In genomic region chr1:28443550-28443949, GRCh38 we compare ENCODE assay signal across 17 cellular contexts.
DNase-seq lines count a peak whose midpoint lies in the region; ATAC-seq, FAIRE-seq and TF ChIP-seq lines count a peak whose summit lies in the region.
"Had no signal": no experiment of that assay in that cellular context is flagged by ENCODE, and none has a peak within 500 bp of the region (broad histone marks: within the 10 kb centered on the region; RNA-seq: fewer than 3 reads in every experiment).

No MANE protein-coding gene starts in this region.

- no peak for ATAC-seq in central memory CD8-positive, alpha-beta T cell (replicated peaks; ENCODE audit: extremely low read depth, poor library complexity, severe bottlenecking)
- ATAC-seq in esophagus mucosa = no peak
- ATAC-seq: A549; CD8-positive, alpha-beta T cell had no signal

- peaks cover 12% of the 10 kb centered on the region for H3K79me2 ChIP-seq in keratinocyte (ENCODE audit: control insufficient read depth, insufficient read depth, low read length)
- no peaks in the 10 kb centered on the region for H3K79me2 ChIP-seq in H9 (ENCODE audit: insufficient read depth, low read length)

- no peak overlapping the region for H2BK5ac ChIP-seq in H9 (ENCODE audit: insufficient read length, low read length)

- H3K9ac ChIP-seq in keratinocyte (ENCODE audit: control insufficient read depth, extremely low read depth, insufficient read depth, low read length) (no peak overlapping the region), H9 (ENCODE audit: extremely low read depth, insufficient read length, low read length) (no peak overlapping the region)

- no peaks in the 10 kb centered on the region for H3K36me3 ChIP-seq in keratinocyte (ENCODE audit: control insufficient read depth in 2 of 2, extremely low read depth in 1 of 2, insufficient read depth in 2 of 2, low read length in 2 of 2)
- H3K36me3 ChIP-seq: HAP-1 had no signal

- H2BK20ac ChIP-seq in H9 (ENCODE audit: low read depth, low read length, poor library complexity, severe bottlenecking) = no peak overlapping the region

- H4K8ac ChIP-seq in H9 (replicated peaks; ENCODE audit: insufficient read length, low read depth, low read length) = no peak overlapping the region

- H3K27ac Mint-ChIP-seq in HFFc6 (peak overlapping the region; percentile 68), H9 (no peak overlapping the region)
- H3K27ac Mint-ChIP-seq in central memory CD8-positive, alpha-beta T cell (ENCODE audit: low read depth) = peak overlapping the region; percentile 87
- H3K27ac Mint-ChIP-seq: CD8-positive, alpha-beta T cell had no signal

- H2BK120ac ChIP-seq in H9 (ENCODE audit: low read depth, low read length, poor library complexity, severe bottlenecking) = no peak overlapping the region

- H3K9me3 Mint-ChIP-seq in HFFc6 (no peaks in the 10 kb centered on the region), H9 (no peaks in the 10 kb centered on the region; a peak in 2 of 5 replicates)
- no peaks in the 10 kb centered on the region for H3K9me3 Mint-ChIP-seq in central memory CD8-positive, alpha-beta T cell
- H3K9me3 Mint-ChIP-seq: CD8-positive, alpha-beta T cell had no signal

- H3K23me2 ChIP-seq in H9 (ENCODE audit: insufficient read length, low read depth, low read length, poor library complexity, severe bottlenecking) = no peaks in the 10 kb centered on the region

- H3K9me3 ChIP-seq in keratinocyte (ENCODE audit: control insufficient read depth, low read depth, low read length) (no peaks in the 10 kb centered on the region), H9 (ENCODE audit: control insufficient read depth, low read depth, low read length) (no peaks in the 10 kb centered on the region)
- H3K9me3 ChIP-seq: A549, HAP-1 had no signal

- no peak overlapping the region for H3K56ac ChIP-seq in H9 (ENCODE audit: insufficient read length, low read depth, low read length)

- H3K23ac ChIP-seq in H9 (ENCODE audit: insufficient read length, low read depth, low read length) = no peak overlapping the region

- no peak overlapping the region for H2AFZ ChIP-seq in keratinocyte (ENCODE audit: control insufficient read depth, low read length)
- no peak overlapping the region for H2AFZ ChIP-seq in H9 (ENCODE audit: low read length)

- H3K4me3 Mint-ChIP-seq in HFFc6 = no peak overlapping the region
- no peak overlapping the region for H3K4me3 Mint-ChIP-seq in central memory CD8-positive, alpha-beta T cell
- no peak overlapping the region for H3K4me3 Mint-ChIP-seq in H9
- H3K4me3 Mint-ChIP-seq: CD14-positive monocyte; CD8-positive, alpha-beta T cell had no signal

- H4K5ac ChIP-seq in H9 (ENCODE audit: insufficient read length, low read depth, low read length) = no peak overlapping the region

- H3K4me1 Mint-ChIP-seq in HFFc6 (ENCODE audit: low read depth) (peaks cover 37% of the 10 kb centered on the region), H9 (no peaks in the 10 kb centered on the region)
- H3K4me1 Mint-ChIP-seq in central memory CD8-positive, alpha-beta T cell = peaks cover 8% of the 10 kb centered on the region
- H3K4me1 Mint-ChIP-seq: CD14-positive monocyte had no signal

- H3K36me3 Mint-ChIP-seq in HFFc6 (ENCODE audit: low read depth) (peaks cover 19% of the 10 kb centered on the region), H9 (ENCODE audit: insufficient read depth in 1 of 3, low read depth in 3 of 3) (peaks cover 3 to 16% (median 9%) of the 10 kb centered on the region in 3 experiments; a peak in 6 of 7 replicates)
- H3K36me3 Mint-ChIP-seq in central memory CD8-positive, alpha-beta T cell (ENCODE audit: insufficient read depth) = peaks cover 12% of the 10 kb centered on the region

- H3K18ac ChIP-seq in H9 (ENCODE audit: insufficient read length, low read depth, low read length) = no peak overlapping the region

- H3K79me1 ChIP-seq in H9 (ENCODE audit: insufficient read depth, low read depth, low read length, poor library complexity, severe bottlenecking) = no peaks in the 10 kb centered on the region

- dilution Hi-C loops in keratinocyte (cut with MboI; ENCODE audit: extremely low pct_ligation_motif_present, low sequenced_read_pairs) = no loop called here

- no peak overlapping the region for H2BK12ac ChIP-seq in H9 (ENCODE audit: insufficient read length, low read depth, low read length)

- H3K27me3 ChIP-seq in keratinocyte (ENCODE audit: control insufficient read depth, extremely low read depth, insufficient read depth, low read length) = no peaks in the 10 kb centered on the region
- no peaks in the 10 kb centered on the region for H3K27me3 ChIP-seq in H9 (ENCODE audit: insufficient read depth, low read length)

- H3K9me1 ChIP-seq in keratinocyte (ENCODE audit: control insufficient read depth, extremely low read depth, insufficient read depth, low read length) = no peaks in the 10 kb centered on the region

- DNase-seq in HFFc6 = no peak
- DNase-seq in central memory CD8-positive, alpha-beta T cell (ENCODE audit: low spot score in 2 of 2) = no peak
- DNase-seq in keratinocyte (ENCODE audit: low read depth, low spot score) = no peak
- no peak for DNase-seq in H9
- no peak for DNase-seq in middle frontal gyrus (ENCODE audit: extremely low spot score, low spot score)
- DNase-seq: CD8-positive, alpha-beta T cell; COR-L47; DMS153; DND-41; GDM1; GOT3 had no signal

- no peak overlapping the region for H3K4ac ChIP-seq in H9 (ENCODE audit: low read depth, low read length)

- H3T11ph ChIP-seq in H9 (ENCODE audit: low read length) = no peak overlapping the region

- peak overlapping the region; percentile 13 for H3K27ac ChIP-seq in keratinocyte (ENCODE audit: control insufficient read depth, insufficient read depth, low read length)
- no peak overlapping the region for H3K27ac ChIP-seq in H9 (ENCODE audit: insufficient read length, low read depth, low read length)
- H3K27ac ChIP-seq: A549 had no signal

- H3K27me3 Mint-ChIP-seq in HFFc6 (ENCODE audit: insufficient read depth) (no peaks in the 10 kb centered on the region; the same call in 1 of the 2 replicates), H9 (ENCODE audit: low read depth) (no peaks in the 10 kb centered on the region)
- no peaks in the 10 kb centered on the region for H3K27me3 Mint-ChIP-seq in central memory CD8-positive, alpha-beta T cell

- FAIRE-seq in keratinocyte (lab: Jason Lieb, UNC) = no peak
- FAIRE-seq: A549, D721Med, GM12892 had no signal

- no peaks in the 10 kb centered on the region for H4K20me1 ChIP-seq in keratinocyte (ENCODE audit: control insufficient read depth, extremely low read depth, insufficient read depth, low read length)
- H4K20me1 ChIP-seq in H9 (ENCODE audit: control insufficient read depth, insufficient read depth, insufficient read length) = no peaks in the 10 kb centered on the region

- H2BK15ac ChIP-seq in H9 (ENCODE audit: low read depth, low read length) = no peak overlapping the region

- H2AK5ac ChIP-seq in H9 (ENCODE audit: insufficient read length, low read length) = no peak overlapping the region

- H4K91ac ChIP-seq in H9 (ENCODE audit: insufficient read length, low read depth, low read length) = no peak overlapping the region

- H3K4me1 ChIP-seq in keratinocyte (ENCODE audit: control insufficient read depth, extremely low read depth, insufficient read depth, low read length) (peaks cover 14% of the 10 kb centered on the region), H9 (ENCODE audit: insufficient read depth, low read length) (no peaks in the 10 kb centered on the region)

- H3K4me2 ChIP-seq in keratinocyte (ENCODE audit: control insufficient read depth, extremely low read depth, insufficient read depth, low read depth, low read length) = no peak overlapping the region
- H3K4me2 ChIP-seq in H9 (ENCODE audit: insufficient read depth, insufficient read length, low read length) = no peak overlapping the region
- H3K4me2 ChIP-seq: A549 had no signal

- no peak overlapping the region for H3K4me3 ChIP-seq in keratinocyte (ENCODE audit: control insufficient read depth in 2 of 3, extremely low read depth in 1 of 3, insufficient read depth in 2 of 3, low read depth in 1 of 3, low read length in 3 of 3)
- H3K4me3 ChIP-seq: A549, HAP-1 had no signal

- no CpG with 5 or more reads among the region's 3 CpGs for WGBS in H9 (ENCODE audit: extremely low coverage, insufficient read length, low lambda C conversion rate)

- no peak overlapping the region for H3K14ac ChIP-seq in H9 (ENCODE audit: insufficient read depth, low read length)

- no peak for TF ChIP-seq CTCF in HFFc6 (IDR thresholded peaks at IDR 0.05)
- no peak for TF ChIP-seq CTCF in keratinocyte (optimal IDR thresholded peaks at IDR 0.05 in 1 of 3, IDR thresholded peaks at IDR 0.05 in 1 of 3, conservative IDR thresholded peaks at IDR 0.05 in 1 of 3; ENCODE audit: extremely low read depth in 1 of 3, insufficient read depth in 2 of 3, low read length in 3 of 3)
- TF ChIP-seq CTCF in H9 (conservative IDR thresholded peaks at IDR 0.05) = no peak

Comparison
In these comparisons a context has a peak if more than half of its experiments do, and no peak if none do; other contexts are left out.
1. H3K27ac Mint-ChIP-seq: peak in HFFc6 (single experiment) and central memory CD8-positive, alpha-beta T cell (single experiment); none in H9 (0 of 3).